Comparison of ENCODE assay signal across 22 cellular contexts in the genomic region with DNA sequence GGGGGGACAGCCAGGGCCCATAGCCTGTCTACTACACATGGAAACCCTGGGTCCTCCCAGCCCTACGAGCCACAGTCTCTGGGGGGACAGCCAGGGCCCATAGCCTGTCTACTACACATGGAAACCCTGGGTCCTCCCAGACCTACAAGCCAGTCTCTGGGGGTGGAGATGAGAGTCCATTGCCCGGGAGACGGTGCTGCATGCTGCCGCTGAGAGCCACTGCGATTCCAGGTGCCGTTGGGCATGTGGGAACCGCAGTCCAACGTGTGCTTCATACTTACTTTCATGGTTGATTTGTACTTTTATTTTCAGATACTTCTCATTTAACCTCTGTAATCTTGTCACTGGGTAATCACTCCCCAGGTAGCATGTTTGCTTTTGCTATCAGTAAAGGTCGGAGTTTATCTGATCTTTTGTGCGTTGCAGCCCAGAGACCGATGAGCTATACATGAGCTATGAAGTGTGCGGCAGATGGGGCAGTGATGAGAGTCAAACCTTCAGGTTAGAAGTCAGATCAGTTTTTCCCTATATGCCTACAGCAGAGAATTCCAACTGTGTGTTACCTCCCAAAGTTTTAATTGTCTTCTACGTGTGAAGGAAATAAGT. TPM values are rescaled to one million over a fixed set of nuclear protein-coding genes. Genes with fewer than 3 reads are reported as not detected.
"Had no signal": no experiment of that assay in that cellular context is flagged by ENCODE, and none has a peak within 500 bp of the region (broad histone marks: within the 10 kb centered on the region; RNA-seq: fewer than 3 reads in every experiment).

No MANE protein-coding gene starts in this region.

- H3K4me3 Mint-ChIP-seq: dendritic cell treated with granulocyte-macrophage colony-stimulating factor and Interleukin-4, amounts not matched to agents 40 ng/mL and 50 ng/mL, for 4 days; effector memory CD8-positive, alpha-beta T cell; immature natural killer cell; natural killer cell; neural crest cell; stimulated activated naive B cell treated with anti-CD40 and anti-IgM and Interleukin-4, amounts not matched to agents 10 μg/mL and 1 μg/mL and 100 μg/mL, for 72 hours; stimulated activated naive CD8-positive, alpha-beta T cell treated with anti-CD3 and anti-CD28 coated beads, Interleukin-15, amount 100 ng/mL, for 72 hours had no signal

- H3K27me3 Mint-ChIP-seq: dendritic cell treated with granulocyte-macrophage colony-stimulating factor and Interleukin-4, amounts not matched to agents 40 ng/mL and 50 ng/mL, for 4 days; stimulated activated naive B cell treated with anti-CD40 and anti-IgM and Interleukin-4, amounts not matched to agents 10 μg/mL and 1 μg/mL and 100 μg/mL, for 72 hours; stimulated activated naive CD8-positive, alpha-beta T cell treated with anti-CD3 and anti-CD28 coated beads, Interleukin-15, amount 100 ng/mL, for 72 hours had no signal

- H3K27ac Mint-ChIP-seq: dendritic cell treated with granulocyte-macrophage colony-stimulating factor and Interleukin-4, amounts not matched to agents 40 ng/mL and 50 ng/mL, for 4 days; effector memory CD8-positive, alpha-beta T cell; immature natural killer cell; natural killer cell; stimulated activated naive B cell treated with anti-CD40 and anti-IgM and Interleukin-4, amounts not matched to agents 10 μg/mL and 1 μg/mL and 100 μg/mL, for 72 hours; stimulated activated naive CD8-positive, alpha-beta T cell treated with anti-CD3 and anti-CD28 coated beads, Interleukin-15, amount 100 ng/mL, for 72 hours had no signal

- H3K36me3 Mint-ChIP-seq: immature natural killer cell; natural killer cell; stimulated activated naive B cell treated with anti-CD40 and anti-IgM and Interleukin-4, amounts not matched to agents 10 μg/mL and 1 μg/mL and 100 μg/mL, for 72 hours had no signal

- H3K9me3 ChIP-seq: esophagus squamous epithelium, gastroesophageal sphincter, testis, tibial nerve had no signal

- H3K36me3 ChIP-seq: esophagus squamous epithelium, gastroesophageal sphincter, tibial nerve had no signal

- DNase-seq: effector memory CD8-positive, alpha-beta T cell; esophagus squamous epithelium; foreskin fibroblast; glutamatergic neuron; immature natural killer cell; natural killer cell; stimulated activated CD4-positive, alpha-beta T cell treated with anti-CD3 and anti-CD28 coated beads, Interleukin-2, amount 100 ng/mL, for 24 hours; stimulated activated CD4-positive, alpha-beta T cell treated with anti-CD3 and anti-CD28 coated beads, Interleukin-4, amount 100 ng/mL, for 4 hours; stimulated activated naive B cell treated with anti-CD40 and anti-IgM and Interleukin-4, amounts not matched to agents 10 μg/mL and 1 μg/mL and 100 μg/mL, for 72 hours; stimulated activated naive CD8-positive, alpha-beta T cell treated with anti-CD3 and anti-CD28 coated beads, Interleukin-15, amount 100 ng/mL, for 72 hours; testis had no signal

- H3K27ac ChIP-seq: epithelial cell of prostate, esophagus squamous epithelium, gastroesophageal sphincter, testis, tibial nerve had no signal

- H3K9me3 Mint-ChIP-seq: dendritic cell treated with granulocyte-macrophage colony-stimulating factor and Interleukin-4, amounts not matched to agents 40 ng/mL and 50 ng/mL, for 4 days; effector memory CD8-positive, alpha-beta T cell; immature natural killer cell; natural killer cell; neural crest cell; stimulated activated naive B cell treated with anti-CD40 and anti-IgM and Interleukin-4, amounts not matched to agents 10 μg/mL and 1 μg/mL and 100 μg/mL, for 72 hours; stimulated activated naive CD8-positive, alpha-beta T cell treated with anti-CD3 and anti-CD28 coated beads, Interleukin-15, amount 100 ng/mL, for 72 hours had no signal

- H3K4me1 Mint-ChIP-seq: immature natural killer cell; natural killer cell; neural crest cell; stimulated activated naive B cell treated with anti-CD40 and anti-IgM and Interleukin-4, amounts not matched to agents 10 μg/mL and 1 μg/mL and 100 μg/mL, for 72 hours; stimulated activated naive CD8-positive, alpha-beta T cell treated with anti-CD3 and anti-CD28 coated beads, Interleukin-15, amount 100 ng/mL, for 72 hours had no signal

- H3K4me3 ChIP-seq: esophagus squamous epithelium, gastroesophageal sphincter, testis, tibial nerve had no signal

- H3K27me3 ChIP-seq: gastroesophageal sphincter, testis, tibial nerve had no signal

- FAIRE-seq: colon, keratinocyte had no signal

- ATAC-seq: effector memory CD8-positive, alpha-beta T cell; gastroesophageal sphincter; natural killer cell; sciatic nerve; stimulated activated naive B cell treated with anti-CD40 and anti-IgM and Interleukin-4, amounts not matched to agents 10 μg/mL and 1 μg/mL and 100 μg/mL, for 72 hours; stimulated activated naive CD8-positive, alpha-beta T cell treated with anti-CD3 and anti-CD28 coated beads, Interleukin-15, amount 100 ng/mL, for 72 hours had no signal

RNA-seq across cellular contexts. Expression of gene SMOC2, which starts 58.2 kb away (rescaled TPM):
- total RNA-seq: lung microvascular endothelial cell, myocyte, natural killer cell, pulmonary artery endothelial cell had no signal
- polyA plus RNA-seq: immature natural killer cell had no signal
